Comparison of ENCODE assay signal across 8 cellular contexts in genomic region chr3:100335137-100335833, GRCh38. TPM values are rescaled to one million over a fixed set of nuclear protein-coding genes. Genes with fewer than 3 reads are reported as not detected.
DNase-seq lines count a peak whose midpoint lies in the region; ATAC-seq, FAIRE-seq and TF ChIP-seq lines count a peak whose summit lies in the region.

No MANE protein-coding gene starts in this region.

- no peaks in the 10 kb centered on the region for H3K9me1 ChIP-seq in K562 (ENCODE audit: control insufficient read depth, insufficient read depth, low read length)

- H3K4me2 ChIP-seq in PC-3 (ENCODE audit: low read length) (peak overlapping the region; percentile 97), K562 (ENCODE audit: insufficient read depth, low read length) (peak overlapping the region; percentile 80)

- no TSS peak for BruUV-seq in PC-3 (replicated peaks; lab: Mats Ljungman, UMichigan)
- BruUV-seq in K562 (replicated peaks; lab: Mats Ljungman, UMichigan) = TSS peak; percentile 64

- H3F3A ChIP-seq in PC-3 (ENCODE audit: low read length, unreplicated experiment) = no peaks in the 10 kb centered on the region

- H3K4me1 ChIP-seq in PC-3 (ENCODE audit: insufficient read depth, low read length) (peaks cover 15% of the 10 kb centered on the region), K562 (replicated peaks in 1 of 2; ENCODE audit: control insufficient read depth in 2 of 2, insufficient read depth in 2 of 2, low read length in 2 of 2) (peaks cover 9 to 14% of the 10 kb centered on the region in 2 experiments; a peak in 4 of 5 replicates)

- H2AFZ ChIP-seq in PC-3 (ENCODE audit: low read length) (peak overlapping the region; percentile 87), K562 (ENCODE audit: low read depth, low read length) (peak overlapping the region; percentile 98)

- H4K20me1 ChIP-seq in PC-3 (ENCODE audit: low read length) = no peaks in the 10 kb centered on the region
- no peaks in the 10 kb centered on the region for H4K20me1 ChIP-seq in K562 (replicated peaks; ENCODE audit: control insufficient read depth, insufficient read depth, low read length)

- no peak for DNase-seq in AG10803 (ENCODE audit: low read depth)
- DNase-seq in PC-3 = peak; percentile 37
- DNase-seq in K562 (ENCODE audit: extremely low read depth in 1 of 4, low spot score in 3 of 4) = peak; percentile 59 to 81 (median 68)
- DNase-seq in iris pigment epithelial cell (ENCODE audit: low read depth) = peak; percentile 27
- peak; percentile 24 to 38 for DNase-seq in stimulated activated CD4-positive, alpha-beta T cell treated with anti-CD3 and anti-CD28 coated beads, Interleukin-2, amount 100 ng/mL, for 24 hours

- H3K79me2 ChIP-seq in PC-3 (ENCODE audit: low read length) (peaks cover 14% of the 10 kb centered on the region), K562 (ENCODE audit: control insufficient read depth, insufficient read depth, low read length) (peaks cover 7% of the 10 kb centered on the region; the same call in 2 of the 3 replicates)

- POLR2A ChIA-PET in PC-3 (lab: Charles Lee; ENCODE audit: unreplicated experiment) (interaction anchor here (0.6 kb wide), 1 partner anchor 27 kb away, joined by 3 read pairs; no protein-coding TSS in a partner anchor), K562 (lab: Yijun Ruan, JAX) (interaction anchor here (0.6 to 2.4 kb wide), 11 partner anchors 9 to 539 kb away, joined by 3 to 6 read pairs (median 3); partner anchors contain the start of genes LNP1, TFG and TOMM70)

- H3K9me3 ChIP-seq in PC-3 (ENCODE audit: low read length) (no peaks in the 10 kb centered on the region), K562 (replicated peaks; ENCODE audit: control insufficient read depth, insufficient read depth, low read depth, low read length) (no peaks in the 10 kb centered on the region)

- ATAC-seq in GM18505 (IDR thresholded peaks at IDR 0.05; ENCODE audit: unreplicated experiment) (peak; percentile 28), HG03095 (IDR thresholded peaks at IDR 0.05; ENCODE audit: unreplicated experiment) (peak; percentile 43), PC-3 (peak; percentile 21), K562 (peak; percentile 83), HG03469 (IDR thresholded peaks at IDR 0.05; ENCODE audit: unreplicated experiment) (no peak)

- H3K27me3 ChIP-seq in PC-3 (ENCODE audit: low read length) (no peaks in the 10 kb centered on the region), K562 (ENCODE audit: control insufficient read depth in 2 of 2, insufficient read depth in 2 of 2, low read length in 2 of 2) (no peaks in the 10 kb centered on the region)

- TF ChIP-seq CTCF in AG10803 (conservative IDR thresholded peaks at IDR 0.05; ENCODE audit: low read length) = no peak
- no peak for TF ChIP-seq CTCF in PC-3 (conservative IDR thresholded peaks at IDR 0.05; ENCODE audit: low read depth, low read length)
- TF ChIP-seq CTCF in K562 (IDR thresholded peaks at IDR 0.05 in 2 of 3, conservative IDR thresholded peaks at IDR 0.05 in 1 of 3; ENCODE audit: insufficient read depth in 2 of 3, low read depth in 1 of 3, low read length in 3 of 3) = no peak

- no peak for TF ChIP-seq EP300 in K562 (IDR thresholded peaks at IDR 0.05; ENCODE audit: low read length)

- H3K27ac ChIP-seq in PC-3 (ENCODE audit: low read length) = peak overlapping the region; percentile 33
- peak overlapping the region; percentile 87 for H3K27ac ChIP-seq in K562 (ENCODE audit: extremely low read depth, low read depth, low read length)

- WGBS in K562 (ENCODE audit: insufficient coverage, low coverage, missing lambda C conversion rate) = 11% methylated on average over 20 of the region's 20 CpGs

- H3K36me3 ChIP-seq in PC-3 (ENCODE audit: low read depth, low read length) (peaks cover 11% of the 10 kb centered on the region; the same call in 1 of the 2 replicates), K562 (ENCODE audit: control insufficient read depth, insufficient read depth, low read length) (no peaks in the 10 kb centered on the region; the same call in 2 of the 3 replicates)

- no peaks in the 10 kb centered on the region for H3K9me2 ChIP-seq in PC-3 (replicated peaks; ENCODE audit: low read length)

- in situ Hi-C loops in K562 (cut with MboI) = no loop called here

- peak overlapping the region; percentile 87 for H3K9ac ChIP-seq in PC-3 (ENCODE audit: low read length)
- H3K9ac ChIP-seq in K562 (ENCODE audit: insufficient read depth in 1 of 2, low read depth in 2 of 2, low read length in 2 of 2) = peak overlapping the region; percentile 82 to 93

- intact Hi-C loops in PC-3 (cut with micrococcal nuclease) (no loop called here), K562 (cut with micrococcal nuclease) (no loop called here)

- TF ChIP-seq POLR2A in GM18505 (IDR thresholded peaks at IDR 0.05; ENCODE audit: borderline replicate concordance, extremely low read depth, insufficient read depth, insufficient read length) (no peak), K562 (conservative IDR thresholded peaks at IDR 0.05) (peak; percentile 28; the same call in 1 of the 2 replicates)

- CTCF ChIA-PET in PC-3 (lab: Charles Lee) = interaction anchor here (0.6 kb wide), 1 partner anchor 22 kb away, joined by 3 read pairs; no protein-coding TSS in a partner anchor
- CTCF ChIA-PET in K562 (lab: Yijun Ruan, JAX; ENCODE audit: low intra/inter-chr PET ratio) = no interaction called here

- no peak for TF ChIP-seq RAD21 in K562 (CRISPR knock-in tag; conservative IDR thresholded peaks at IDR 0.05 in 1 of 2, IDR thresholded peaks at IDR 0.05 in 1 of 2)

- peak; percentile 93 for FAIRE-seq in K562 (lab: Jason Lieb, UNC)

- H3K4me3 ChIP-seq in AG10803 (ENCODE audit: low read length) (peak overlapping the region; percentile 86), PC-3 (ENCODE audit: low read length) (peak overlapping the region; percentile 79), K562 (peak overlapping the region; percentile 62)

TF ChIP-seq in K562, 482 proteins besides CTCF, POLR2A, EP300 and RAD21 (continues in another document):
- TF ChIP-seq SIRT6 (IDR thresholded peaks at IDR 0.05; ENCODE audit: low read depth, low read length) (no peak), SMAD3 (CRISPR knock-in tag; conservative IDR thresholded peaks at IDR 0.05) (no peak), HDAC1 (IDR thresholded peaks at IDR 0.05) (peak in 1 of 2 experiments; percentile 69; a peak in 2 of 4 replicates), FOXO4 (CRISPR knock-in tag; IDR thresholded peaks at IDR 0.05) (no peak), ZNF444 (CRISPR knock-in tag; IDR thresholded peaks at IDR 0.05) (no peak), RNF2 (IDR thresholded peaks at IDR 0.05) (peak; percentile 36; the same call in 1 of the 2 replicates), ZBTB12 (CRISPR knock-in tag; IDR thresholded peaks at IDR 0.05) (no peak), RFX5 (IDR thresholded peaks at IDR 0.05; ENCODE audit: low read depth, low read length) (no peak), ZBTB2 (IDR thresholded peaks at IDR 0.05) (0 out of 2 replicates have a peak, but pooled peaks have one; percentile 23)

RNA-seq across cellular contexts. Expression of gene NIT2, which starts 0.7 kb away (rescaled TPM):
- total RNA-seq in PC-3 (2014; rRNA removed) (37.8 and 63.1 TPM in 2 replicates), K562 (2014; rRNA removed) (10.9 and 11.4 TPM in 2 replicates), K562 (2014; rRNA removed; fragmentation: Illumina TruSeq; extraction: Trizol) (21.5 and 24.8 TPM in 2 replicates), K562 (2015; rRNA removed; fragmentation: Illumina TruSeq; extraction: Trizol) (18.8 and 19.1 TPM in 2 replicates), K562 (2021) (22.1 and 24.9 TPM in 2 replicates)
- 21.7 and 43.7 TPM in 2 replicates for total RNA-seq in K562 (2011; cell fraction: chromatin; rRNA removed; ENCODE audit: low replicate concordance)
- 13.4 and 13.7 TPM in 2 replicates for total RNA-seq in K562 (2011; cell fraction: nucleolus; rRNA removed)
- total RNA-seq in K562 (2011; cell fraction: nucleoplasm; rRNA removed) = 22.8 and 32.7 TPM in 2 replicates
- polyA plus RNA-seq in K562 (2011; rRNA removed) (36.3 and 49.5 TPM in 2 replicates), K562 (2014; fragmentation: Illumina TruSeq; extraction: Trizol) (16.6 and 17.0 TPM in 2 replicates), K562 (2014; fragmentation: Nextera tagmentation; extraction: Ambion mirVana) (10 to 100 TPM; 59.9 to 62.2 TPM), K562 (2014; rRNA removed) (26.7 and 26.9 TPM in 2 replicates)
- polyA plus RNA-seq in K562 (2011; cell fraction: cytosol; rRNA removed) = 9.1 and 17.4 TPM in 2 replicates
- polyA plus RNA-seq in K562 (2011; cell fraction: nucleus; rRNA removed) = 64.7 and 73.1 TPM in 2 replicates
- polyA plus RNA-seq in K562 (2012) = 28.7 and 29.5 TPM in 2 replicates
- polyA minus RNA-seq in K562 (2011; rRNA and poly(A)+ RNA removed) = 14.1 and 16.0 TPM in 2 replicates
- 6.1 and 6.9 TPM in 2 replicates for polyA minus RNA-seq in K562 (2011; cell fraction: cytosol; rRNA and poly(A)+ RNA removed)
- 12.4 and 14.8 TPM in 2 replicates for polyA minus RNA-seq in K562 (2011; cell fraction: nucleus; rRNA and poly(A)+ RNA removed)
